ENCODE assay signal across 8 cellular contexts in genomic region chr6:70413829-70414494, GRCh38. TPM values are rescaled to one million over a fixed set of nuclear protein-coding genes. Genes with fewer than 3 reads are reported as not detected.
DNase-seq lines count a peak whose midpoint lies in the region; ATAC-seq and TF ChIP-seq lines count a peak whose summit lies in the region.

No MANE protein-coding gene starts in this region.

- H3K27me3 ChIP-seq in CD8-positive, alpha-beta T cell (ENCODE audit: insufficient read depth, low read length): no peaks in the 10 kb centered on the region
- H3K27me3 ChIP-seq in stomach smooth muscle (ENCODE audit: control insufficient read depth in 1 of 2, insufficient read depth in 2 of 2, low read length in 2 of 2): no peaks in the 10 kb centered on the region

- in situ Hi-C loops in GM13976 (cut with MboI; ENCODE audit: low sequenced_read_pairs, unreplicated experiment): loop anchor here (25.0 kb wide), 1 partner anchor 273 kb away; no protein-coding TSS in a partner anchor

- peak overlapping the region; percentile 91 for H3K4me3 Mint-ChIP-seq in CD8-positive, alpha-beta T cell

- intact Hi-C loops in CD8-positive, alpha-beta T cell (cut with DNase I, micrococcal nuclease): loop anchor here (1.0 to 5.0 kb wide), 9 partner anchors 45 to 875 kb away; partner anchors contain the start of genes SDHAF4 (in 2 of the 2), SMAP1 (in 2 of the 2), LMBRD1 (in 1 of the 2) and OGFRL1 (in 1 of the 2)

- no peak for DNase-seq in CD8-positive, alpha-beta T cell
- DNase-seq in RPMI7951 (ENCODE audit: low read depth): peak; percentile 6
- DNase-seq in cerebellar cortex (ENCODE audit: low spot score): peak; percentile 65
- peak; percentile 76 for DNase-seq in left kidney (ENCODE audit: low read depth, low spot score)
- DNase-seq in GM13976 (ENCODE audit: low spot score): no peak

- CTCF ChIA-PET in CD8-positive, alpha-beta T cell (lab: Charles Lee): no interaction called here

- no peaks in the 10 kb centered on the region for H3K36me3 ChIP-seq in CD8-positive, alpha-beta T cell (ENCODE audit: insufficient read depth, low read length)
- peaks cover 3 to 5% of the 10 kb centered on the region in 2 donors for H3K36me3 ChIP-seq in stomach smooth muscle (ENCODE audit: control insufficient read depth in 2 of 2, insufficient read depth in 2 of 2, low read length in 2 of 2)

- peak overlapping the region; percentile 72 for H3K4me3 ChIP-seq in CD8-positive, alpha-beta T cell (ENCODE audit: low read depth, low read length)
- peak overlapping the region; percentile 89 to 91 for H3K4me3 ChIP-seq in stomach smooth muscle (ENCODE audit: low read length in 2 of 2)

- POLR2A ChIA-PET in CD8-positive, alpha-beta T cell (lab: Charles Lee): interaction anchor here (0.7 to 2.6 kb wide), 2 partner anchors 254 to 559 kb away, joined by 3 to 14 read pairs; partner anchors contain the start of gene SMAP1

- peaks cover 8% of the 10 kb centered on the region for H3K4me1 ChIP-seq in CD8-positive, alpha-beta T cell (ENCODE audit: insufficient read depth, low read length)
- H3K4me1 ChIP-seq in stomach smooth muscle (ENCODE audit: control insufficient read depth, insufficient read depth, low read length): peaks cover 4% of the 10 kb centered on the region

- H3K4me1 Mint-ChIP-seq in CD8-positive, alpha-beta T cell (ENCODE audit: low read depth): peaks cover 24% of the 10 kb centered on the region

- peak overlapping the region; percentile 79 for H3K27ac Mint-ChIP-seq in CD8-positive, alpha-beta T cell

- H3K27ac ChIP-seq in CD8-positive, alpha-beta T cell (ENCODE audit: low read depth, low read length): peak overlapping the region; percentile 47
- H3K27ac ChIP-seq in stomach smooth muscle (ENCODE audit: low read length): peak overlapping the region; percentile 80

- ATAC-seq in CD8-positive, alpha-beta T cell: peak; percentile 8
- ATAC-seq in GM18909 (IDR thresholded peaks at IDR 0.05; ENCODE audit: poor library complexity, unreplicated experiment): peak; percentile 26
- ATAC-seq in HG03175 (IDR thresholded peaks at IDR 0.05; ENCODE audit: unreplicated experiment): peak; percentile 25

- H3K9ac ChIP-seq in stomach smooth muscle (ENCODE audit: low read length in 2 of 2): peak overlapping the region; percentile 92 to 94

- no peaks in the 10 kb centered on the region for H3K9me3 Mint-ChIP-seq in CD8-positive, alpha-beta T cell

- H3K9me3 ChIP-seq in CD8-positive, alpha-beta T cell (ENCODE audit: low read length): no peaks in the 10 kb centered on the region
- H3K9me3 ChIP-seq in stomach smooth muscle (ENCODE audit: control insufficient read depth in 2 of 2, low read length in 2 of 2): no peaks in the 10 kb centered on the region

- TF ChIP-seq CTCF in CD8-positive, alpha-beta T cell (IDR thresholded peaks at IDR 0.05): no peak
- no peak for TF ChIP-seq CTCF in GM13976 (IDR thresholded peaks at IDR 0.05; ENCODE audit: borderline replicate concordance, control extremely low read depth, extremely low read depth, insufficient read depth, missing control alignments)

- H3K36me3 Mint-ChIP-seq in CD8-positive, alpha-beta T cell: peaks cover 16% of the 10 kb centered on the region

- no peaks in the 10 kb centered on the region for H3K27me3 Mint-ChIP-seq in CD8-positive, alpha-beta T cell (ENCODE audit: low read depth)

RNA-seq across cellular contexts. Expression of gene FAM135A, which starts 0.7 kb away (rescaled TPM):
- total RNA-seq in CD8-positive, alpha-beta T cell: 1 to 10 TPM; 5.8 to 6.5 TPM
- total RNA-seq in RPMI7951 (2014; rRNA removed; shearing (Covaris generic)): 6.8 and 10.3 TPM in 2 replicates

Comparison
In these comparisons a context has a peak if more than half of its experiments do, and no peak if none do; other contexts are left out.
1. DNase-seq: peak in RPMI7951 (single experiment), cerebellar cortex (single experiment) and left kidney (single experiment); none in CD8-positive, alpha-beta T cell (0 of 7) and GM13976 (single experiment).
2. Peak in every context shown above with its lines, with median percentiles within 50 percentile points of each other: ATAC-seq.